ENCODE assay signal across 22 cellular contexts in the genomic region with DNA sequence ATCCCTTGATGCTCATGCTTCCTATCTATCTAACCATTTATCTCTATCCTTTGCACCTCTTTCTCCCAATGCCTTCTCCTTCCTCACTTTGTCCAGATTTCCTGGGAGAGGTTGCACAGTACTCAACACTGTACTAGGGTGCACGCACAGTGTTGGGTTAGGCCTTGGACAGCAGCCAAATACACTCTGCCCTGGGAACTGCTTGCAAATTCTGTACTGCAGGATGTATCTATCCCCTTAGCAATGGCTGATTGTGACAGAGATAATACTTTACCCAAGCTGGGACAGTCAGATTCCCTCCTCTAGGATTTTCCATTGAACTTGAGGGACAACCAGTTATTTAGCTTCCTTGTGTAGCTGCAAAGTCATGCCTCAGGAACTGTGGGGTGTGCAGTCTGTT.
DNase-seq lines count a peak whose midpoint lies in the region; ATAC-seq, FAIRE-seq and TF ChIP-seq lines count a peak whose summit lies in the region.
"Had no signal": no experiment of that assay in that cellular context is flagged by ENCODE, and none has a peak within 500 bp of the region (broad histone marks: within the 10 kb centered on the region; RNA-seq: fewer than 3 reads in every experiment).

No MANE protein-coding gene starts in this region.

- ATAC-seq in HepG2 (peak; percentile 52; the same call in 1 of the 3 replicates), PC-3 (no peak)

- no peaks in the 10 kb centered on the region for H3F3A ChIP-seq in PC-3 (ENCODE audit: low read length, unreplicated experiment)

- no peaks in the 10 kb centered on the region for H3K4me1 ChIP-seq in SJCRH30
- H3K4me1 ChIP-seq in HepG2 (ENCODE audit: insufficient read depth, low read length), result no peaks in the 10 kb centered on the region
- H3K4me1 ChIP-seq in PC-3 (ENCODE audit: insufficient read depth, low read length), result no peaks in the 10 kb centered on the region

- in situ Hi-C loops in HepG2 (cut with HindIII; ENCODE audit: extremely low pct_ligation_motif_present, low pct_unique_long_range_greater_than_20kb), result no loop called here

- TF ChIP-seq POLR2A in HepG2 (IDR thresholded peaks at IDR 0.05; ENCODE audit: insufficient read depth in 1 of 2, low read depth in 2 of 2, low read length in 2 of 2), result no peak

- H3K36me3 ChIP-seq in SJCRH30 (no peaks in the 10 kb centered on the region), HepG2 (replicated peaks in 1 of 2; ENCODE audit: control insufficient read depth in 1 of 2, insufficient read depth in 2 of 2, low read length in 2 of 2) (no peaks in the 10 kb centered on the region), PC-3 (ENCODE audit: low read depth, low read length) (no peaks in the 10 kb centered on the region)

- TF ChIP-seq RAD21 in HepG2 (CRISPR knock-in tag; IDR thresholded peaks at IDR 0.05), result no peak

- no peak overlapping the region for H3K4me2 ChIP-seq in HepG2 (ENCODE audit: low read depth, low read length)
- no peak overlapping the region for H3K4me2 ChIP-seq in PC-3 (ENCODE audit: low read length)

- H3K27me3 ChIP-seq in SJCRH30 (no peaks in the 10 kb centered on the region), HepG2 (ENCODE audit: control insufficient read depth in 1 of 2, insufficient read depth in 2 of 2, low read length in 2 of 2) (peaks cover 1 to 5% of the 10 kb centered on the region in 2 experiments; a peak in 2 of 5 replicates), PC-3 (ENCODE audit: low read length) (no peaks in the 10 kb centered on the region)

- WGBS in HepG2 (ENCODE audit: low lambda C conversion rate), result 0% methylated on average over 1 of the region's 1 CpG

- TF ChIP-seq EP300 in HepG2 (IDR thresholded peaks at IDR 0.05; ENCODE audit: low read depth in 2 of 2, low read length in 2 of 2) (no peak), HepG2 (CRISPR knock-in tag; IDR thresholded peaks at IDR 0.05; ENCODE audit: borderline replicate concordance) (no peak)

- H3K9ac ChIP-seq in HepG2 (ENCODE audit: insufficient read depth, low read depth, low read length) (no peak overlapping the region), PC-3 (ENCODE audit: low read length) (no peak overlapping the region)

- no peak overlapping the region for H3K4me3 ChIP-seq in SJCRH30
- H3K4me3 ChIP-seq in HepG2 (replicated peaks in 1 of 3; ENCODE audit: insufficient read depth in 1 of 3, low read depth in 2 of 3, low read length in 3 of 3), result no peak overlapping the region
- no peak overlapping the region for H3K4me3 ChIP-seq in PC-3 (ENCODE audit: low read length)

- H2AFZ ChIP-seq in HepG2 (ENCODE audit: low read length) (no peak overlapping the region), PC-3 (ENCODE audit: low read length) (no peak overlapping the region)

- no TSS peak for BruUV-seq in HepG2 (replicated peaks; lab: Mats Ljungman, UMichigan)
- BruUV-seq in PC-3 (replicated peaks; lab: Mats Ljungman, UMichigan), result no TSS peak

- no peak overlapping the region for H3K27ac ChIP-seq in SJCRH30
- H3K27ac ChIP-seq in HepG2 (ENCODE audit: extremely low read length, insufficient read depth, low read length), result no peak overlapping the region
- no peak overlapping the region for H3K27ac ChIP-seq in PC-3 (ENCODE audit: low read length)
- H3K27ac ChIP-seq: 22Rv1, C4-2B, RWPE1 had no signal

- CTCF ChIA-PET in HepG2 (lab: Yijun Ruan, JAX; ENCODE audit: low intra/inter-chr PET ratio, low total read pairs) (no interaction called here), PC-3 (lab: Charles Lee) (no interaction called here)

- H3K79me2 ChIP-seq in HepG2 (ENCODE audit: insufficient read depth, low read length), result no peaks in the 10 kb centered on the region
- no peaks in the 10 kb centered on the region for H3K79me2 ChIP-seq in PC-3 (ENCODE audit: low read length)

- intact Hi-C loops in HepG2 (cut with micrococcal nuclease; ENCODE audit: unreplicated experiment), result no loop called here
- intact Hi-C loops in PC-3 (cut with micrococcal nuclease), result no loop called here

- H4K20me1 ChIP-seq in HepG2 (ENCODE audit: insufficient read depth, low read length) (no peaks in the 10 kb centered on the region), PC-3 (ENCODE audit: low read length) (no peaks in the 10 kb centered on the region)

- H3K9me3 ChIP-seq in SJCRH30 (replicated peaks) (no peaks in the 10 kb centered on the region; the same call in 1 of the 2 replicates), HepG2 (ENCODE audit: low read length) (no peaks in the 10 kb centered on the region), PC-3 (ENCODE audit: low read length) (no peaks in the 10 kb centered on the region)

- DNase-seq in DMS 273 (lab: John Stamatoyannopoulos, UW; ENCODE audit: unreplicated experiment) (peak; percentile 22), DMS 273 treated with DMSO at 0.1 percent for 48 hours (lab: John Stamatoyannopoulos, UW) (no peak), COLO668 (lab: John Stamatoyannopoulos, UW; ENCODE audit: unreplicated experiment) (peak; percentile 1), SJCRH30 (peak; percentile 6 to 30), HepG2 (ENCODE audit: low spot score) (no peak), NCI-H1092 (lab: John Stamatoyannopoulos, UW) (no peak), PC-3 (no peak), GM19239 (ENCODE audit: insufficient read length, low spot score) (no peak)
- DNase-seq: AML-193, DMS153, GF-D8, H9, Kasumi-1, NCI-H1105, NCI-H2081, NCI-H446 treated with DMSO at 0.1 percent for 48 hours, NCI-H69, SIG-M5 had no signal

- FAIRE-seq in HepG2 (lab: Jason Lieb, UNC) (no peak), GM19239 (lab: Jason Lieb, UNC) (no peak)
- FAIRE-seq: HTR-8/SVneo had no signal

- no peaks in the 10 kb centered on the region for H3K9me2 ChIP-seq in PC-3 (replicated peaks; ENCODE audit: low read length)

- POLR2A ChIA-PET in HepG2 (lab: Yijun Ruan, JAX) (no interaction called here), PC-3 (lab: Charles Lee; ENCODE audit: unreplicated experiment) (no interaction called here)

- TF ChIP-seq CTCF in HepG2 (CRISPR knock-in tag; IDR thresholded peaks at IDR 0.05), result no peak
- TF ChIP-seq CTCF in PC-3 (conservative IDR thresholded peaks at IDR 0.05; ENCODE audit: low read depth, low read length), result no peak

TF ChIP-seq in HepG2, 621 proteins besides CTCF, POLR2A, EP300 and RAD21:
- no peak for TF ChIP-seq ZC3H4 (CRISPR knock-in tag; IDR thresholded peaks at IDR 0.05; ENCODE audit: borderline replicate concordance)
- TF ChIP-seq GATAD1 (CRISPR knock-in tag; IDR thresholded peaks at IDR 0.05), result no peak
- no peak for TF ChIP-seq TBX3 (IDR thresholded peaks at IDR 0.05; ENCODE audit: borderline replicate concordance)
- no peak for TF ChIP-seq FIP1L1 (IDR thresholded peaks at IDR 0.05; ENCODE audit: borderline replicate concordance, insufficient read depth, low read depth, low read length)
- no peak for TF ChIP-seq SRF (IDR thresholded peaks at IDR 0.05; ENCODE audit: low read depth, low read length)
- no peak for TF ChIP-seq ZBTB7B (CRISPR knock-in tag; IDR thresholded peaks at IDR 0.05)
- TF ChIP-seq XRCC5 (optimal IDR thresholded peaks at IDR 0.05; ENCODE audit: low read length), result no peak
- TF ChIP-seq BHLHE40 (IDR thresholded peaks at IDR 0.05; ENCODE audit: low read length), result no peak
- TF ChIP-seq NR2F1 (CRISPR knock-in tag; IDR thresholded peaks at IDR 0.05), result no peak
- TF ChIP-seq, protein P1, sequence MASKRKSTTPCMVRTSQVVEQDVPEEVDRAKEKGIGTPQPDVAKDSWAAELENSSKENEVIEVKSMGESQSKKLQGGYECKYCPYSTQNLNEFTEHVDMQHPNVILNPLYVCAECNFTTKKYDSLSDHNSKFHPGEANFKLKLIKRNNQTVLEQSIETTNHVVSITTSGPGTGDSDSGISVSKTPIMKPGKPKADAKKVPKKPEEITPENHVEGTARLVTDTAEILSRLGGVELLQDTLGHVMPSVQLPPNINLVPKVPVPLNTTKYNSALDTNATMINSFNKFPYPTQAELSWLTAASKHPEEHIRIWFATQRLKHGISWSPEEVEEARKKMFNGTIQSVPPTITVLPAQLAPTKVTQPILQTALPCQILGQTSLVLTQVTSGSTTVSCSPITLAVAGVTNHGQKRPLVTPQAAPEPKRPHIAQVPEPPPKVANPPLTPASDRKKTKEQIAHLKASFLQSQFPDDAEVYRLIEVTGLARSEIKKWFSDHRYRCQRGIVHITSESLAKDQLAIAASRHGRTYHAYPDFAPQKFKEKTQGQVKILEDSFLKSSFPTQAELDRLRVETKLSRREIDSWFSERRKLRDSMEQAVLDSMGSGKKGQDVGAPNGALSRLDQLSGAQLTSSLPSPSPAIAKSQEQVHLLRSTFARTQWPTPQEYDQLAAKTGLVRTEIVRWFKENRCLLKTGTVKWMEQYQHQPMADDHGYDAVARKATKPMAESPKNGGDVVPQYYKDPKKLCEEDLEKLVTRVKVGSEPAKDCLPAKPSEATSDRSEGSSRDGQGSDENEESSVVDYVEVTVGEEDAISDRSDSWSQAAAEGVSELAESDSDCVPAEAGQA (IDR thresholded peaks at IDR 0.05; ENCODE audit: low read depth), result no peak
- TF ChIP-seq, protein P1 (CRISPR knock-in tag; IDR thresholded peaks at IDR 0.05; ENCODE audit: borderline replicate concordance), result no peak
- TF ChIP-seq, protein P2, sequence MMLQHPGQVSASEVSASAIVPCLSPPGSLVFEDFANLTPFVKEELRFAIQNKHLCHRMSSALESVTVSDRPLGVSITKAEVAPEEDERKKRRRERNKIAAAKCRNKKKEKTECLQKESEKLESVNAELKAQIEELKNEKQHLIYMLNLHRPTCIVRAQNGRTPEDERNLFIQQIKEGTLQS (CRISPR knock-in tag; IDR thresholded peaks at IDR 0.05), result no peak
- no peak for TF ChIP-seq MED13 (CRISPR knock-in tag; IDR thresholded peaks at IDR 0.05)
- TF ChIP-seq ZNF7 (CRISPR knock-in tag; IDR thresholded peaks at IDR 0.05), result no peak
- no peak for TF ChIP-seq AHR (CRISPR knock-in tag; IDR thresholded peaks at IDR 0.05)

Comparison
In these comparisons a context has a peak if more than half of its experiments do, and no peak if none do; other contexts are left out.
1. DNase-seq: peak in DMS 273 (single experiment), COLO668 (single experiment) and SJCRH30 (2 of 2); none in DMS 273 treated with DMSO at 0.1 percent for 48 hours (single experiment), HepG2 (single experiment), NCI-H1092 (single experiment), PC-3 (single experiment) and GM19239 (single experiment).